3 cellular contexts compared by ENCODE assay signal in the genomic region with DNA sequence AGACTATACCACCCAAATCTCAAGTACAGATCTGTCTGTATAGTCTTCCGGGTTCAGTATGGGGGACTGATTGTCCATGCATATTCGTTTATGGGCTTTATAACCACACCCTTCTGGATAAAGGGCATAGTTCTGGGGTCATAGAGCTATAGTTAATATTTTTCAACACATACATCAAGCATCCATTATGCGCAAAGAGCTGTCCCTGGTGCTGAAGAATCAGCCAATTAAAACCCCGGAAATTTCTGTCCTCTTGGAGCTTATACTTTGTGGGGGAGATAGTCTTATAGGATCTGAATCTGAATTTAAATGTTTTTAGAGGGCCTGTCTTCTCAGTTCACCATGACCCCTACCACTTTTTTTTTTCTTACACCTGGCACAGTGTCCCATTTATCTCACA.
TF ChIP-seq lines count a peak whose summit lies in the region.

No MANE protein-coding gene starts in this region.

TF ChIP-seq in SK-N-SH, 30 proteins besides CTCF, POLR2A, EP300 and RAD21 (continued from another document):
- TF ChIP-seq, protein P1, sequence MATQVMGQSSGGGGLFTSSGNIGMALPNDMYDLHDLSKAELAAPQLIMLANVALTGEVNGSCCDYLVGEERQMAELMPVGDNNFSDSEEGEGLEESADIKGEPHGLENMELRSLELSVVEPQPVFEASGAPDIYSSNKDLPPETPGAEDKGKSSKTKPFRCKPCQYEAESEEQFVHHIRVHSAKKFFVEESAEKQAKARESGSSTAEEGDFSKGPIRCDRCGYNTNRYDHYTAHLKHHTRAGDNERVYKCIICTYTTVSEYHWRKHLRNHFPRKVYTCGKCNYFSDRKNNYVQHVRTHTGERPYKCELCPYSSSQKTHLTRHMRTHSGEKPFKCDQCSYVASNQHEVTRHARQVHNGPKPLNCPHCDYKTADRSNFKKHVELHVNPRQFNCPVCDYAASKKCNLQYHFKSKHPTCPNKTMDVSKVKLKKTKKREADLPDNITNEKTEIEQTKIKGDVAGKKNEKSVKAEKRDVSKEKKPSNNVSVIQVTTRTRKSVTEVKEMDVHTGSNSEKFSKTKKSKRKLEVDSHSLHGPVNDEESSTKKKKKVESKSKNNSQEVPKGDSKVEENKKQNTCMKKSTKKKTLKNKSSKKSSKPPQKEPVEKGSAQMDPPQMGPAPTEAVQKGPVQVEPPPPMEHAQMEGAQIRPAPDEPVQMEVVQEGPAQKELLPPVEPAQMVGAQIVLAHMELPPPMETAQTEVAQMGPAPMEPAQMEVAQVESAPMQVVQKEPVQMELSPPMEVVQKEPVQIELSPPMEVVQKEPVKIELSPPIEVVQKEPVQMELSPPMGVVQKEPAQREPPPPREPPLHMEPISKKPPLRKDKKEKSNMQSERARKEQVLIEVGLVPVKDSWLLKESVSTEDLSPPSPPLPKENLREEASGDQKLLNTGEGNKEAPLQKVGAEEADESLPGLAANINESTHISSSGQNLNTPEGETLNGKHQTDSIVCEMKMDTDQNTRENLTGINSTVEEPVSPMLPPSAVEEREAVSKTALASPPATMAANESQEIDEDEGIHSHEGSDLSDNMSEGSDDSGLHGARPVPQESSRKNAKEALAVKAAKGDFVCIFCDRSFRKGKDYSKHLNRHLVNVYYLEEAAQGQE (IDR thresholded peaks at IDR 0.05; ENCODE audit: low read depth, low read length): peak; percentile 69; the same call in 1 of the 2 replicates

TF ChIP-seq in SK-N-SH treated with all-trans-retinoic acid at 6 μM for 48 hours, 23 proteins besides CTCF, POLR2A, EP300 and RAD21 (continued from another document):
- TF ChIP-seq TCF4 (CRISPR knock-in tag; IDR thresholded peaks at IDR 0.05; ENCODE audit: borderline replicate concordance): no peak
- TF ChIP-seq ZNF565 (CRISPR knock-in tag; conservative IDR thresholded peaks at IDR 0.05; ENCODE audit: low read depth): no peak
- TF ChIP-seq GLIS3 (CRISPR knock-in tag; IDR thresholded peaks at IDR 0.05): no peak
- no peak for TF ChIP-seq ISL1 (CRISPR knock-in tag; IDR thresholded peaks at IDR 0.05)
- no peak for TF ChIP-seq ZC3H10 (CRISPR knock-in tag; IDR thresholded peaks at IDR 0.05)
- no peak for TF ChIP-seq ESRRG (CRISPR knock-in tag; IDR thresholded peaks at IDR 0.05)
- no peak for TF ChIP-seq OSR1 (CRISPR knock-in tag; IDR thresholded peaks at IDR 0.05)
- no peak for TF ChIP-seq PPARA (CRISPR knock-in tag; IDR thresholded peaks at IDR 0.05; ENCODE audit: borderline replicate concordance)
- no peak for TF ChIP-seq ZFP30 (CRISPR knock-in tag; IDR thresholded peaks at IDR 0.05)
- TF ChIP-seq, protein P2, sequence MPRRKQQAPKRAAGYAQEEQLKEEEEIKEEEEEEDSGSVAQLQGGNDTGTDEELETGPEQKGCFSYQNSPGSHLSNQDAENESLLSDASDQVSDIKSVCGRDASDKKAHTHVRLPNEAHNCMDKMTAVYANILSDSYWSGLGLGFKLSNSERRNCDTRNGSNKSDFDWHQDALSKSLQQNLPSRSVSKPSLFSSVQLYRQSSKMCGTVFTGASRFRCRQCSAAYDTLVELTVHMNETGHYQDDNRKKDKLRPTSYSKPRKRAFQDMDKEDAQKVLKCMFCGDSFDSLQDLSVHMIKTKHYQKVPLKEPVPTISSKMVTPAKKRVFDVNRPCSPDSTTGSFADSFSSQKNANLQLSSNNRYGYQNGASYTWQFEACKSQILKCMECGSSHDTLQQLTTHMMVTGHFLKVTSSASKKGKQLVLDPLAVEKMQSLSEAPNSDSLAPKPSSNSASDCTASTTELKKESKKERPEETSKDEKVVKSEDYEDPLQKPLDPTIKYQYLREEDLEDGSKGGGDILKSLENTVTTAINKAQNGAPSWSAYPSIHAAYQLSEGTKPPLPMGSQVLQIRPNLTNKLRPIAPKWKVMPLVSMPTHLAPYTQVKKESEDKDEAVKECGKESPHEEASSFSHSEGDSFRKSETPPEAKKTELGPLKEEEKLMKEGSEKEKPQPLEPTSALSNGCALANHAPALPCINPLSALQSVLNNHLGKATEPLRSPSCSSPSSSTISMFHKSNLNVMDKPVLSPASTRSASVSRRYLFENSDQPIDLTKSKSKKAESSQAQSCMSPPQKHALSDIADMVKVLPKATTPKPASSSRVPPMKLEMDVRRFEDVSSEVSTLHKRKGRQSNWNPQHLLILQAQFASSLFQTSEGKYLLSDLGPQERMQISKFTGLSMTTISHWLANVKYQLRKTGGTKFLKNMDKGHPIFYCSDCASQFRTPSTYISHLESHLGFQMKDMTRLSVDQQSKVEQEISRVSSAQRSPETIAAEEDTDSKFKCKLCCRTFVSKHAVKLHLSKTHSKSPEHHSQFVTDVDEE (CRISPR knock-in tag; IDR thresholded peaks at IDR 0.05): no peak
TF ChIP-seq in SK-N-SH treated with all-trans-retinoic acid at 6 μM for 48 hours: peak in this region for 0.

TF ChIP-seq in K562, 482 proteins besides CTCF, POLR2A, EP300 and RAD21 (continued from another document):
- TF ChIP-seq, protein P3, sequence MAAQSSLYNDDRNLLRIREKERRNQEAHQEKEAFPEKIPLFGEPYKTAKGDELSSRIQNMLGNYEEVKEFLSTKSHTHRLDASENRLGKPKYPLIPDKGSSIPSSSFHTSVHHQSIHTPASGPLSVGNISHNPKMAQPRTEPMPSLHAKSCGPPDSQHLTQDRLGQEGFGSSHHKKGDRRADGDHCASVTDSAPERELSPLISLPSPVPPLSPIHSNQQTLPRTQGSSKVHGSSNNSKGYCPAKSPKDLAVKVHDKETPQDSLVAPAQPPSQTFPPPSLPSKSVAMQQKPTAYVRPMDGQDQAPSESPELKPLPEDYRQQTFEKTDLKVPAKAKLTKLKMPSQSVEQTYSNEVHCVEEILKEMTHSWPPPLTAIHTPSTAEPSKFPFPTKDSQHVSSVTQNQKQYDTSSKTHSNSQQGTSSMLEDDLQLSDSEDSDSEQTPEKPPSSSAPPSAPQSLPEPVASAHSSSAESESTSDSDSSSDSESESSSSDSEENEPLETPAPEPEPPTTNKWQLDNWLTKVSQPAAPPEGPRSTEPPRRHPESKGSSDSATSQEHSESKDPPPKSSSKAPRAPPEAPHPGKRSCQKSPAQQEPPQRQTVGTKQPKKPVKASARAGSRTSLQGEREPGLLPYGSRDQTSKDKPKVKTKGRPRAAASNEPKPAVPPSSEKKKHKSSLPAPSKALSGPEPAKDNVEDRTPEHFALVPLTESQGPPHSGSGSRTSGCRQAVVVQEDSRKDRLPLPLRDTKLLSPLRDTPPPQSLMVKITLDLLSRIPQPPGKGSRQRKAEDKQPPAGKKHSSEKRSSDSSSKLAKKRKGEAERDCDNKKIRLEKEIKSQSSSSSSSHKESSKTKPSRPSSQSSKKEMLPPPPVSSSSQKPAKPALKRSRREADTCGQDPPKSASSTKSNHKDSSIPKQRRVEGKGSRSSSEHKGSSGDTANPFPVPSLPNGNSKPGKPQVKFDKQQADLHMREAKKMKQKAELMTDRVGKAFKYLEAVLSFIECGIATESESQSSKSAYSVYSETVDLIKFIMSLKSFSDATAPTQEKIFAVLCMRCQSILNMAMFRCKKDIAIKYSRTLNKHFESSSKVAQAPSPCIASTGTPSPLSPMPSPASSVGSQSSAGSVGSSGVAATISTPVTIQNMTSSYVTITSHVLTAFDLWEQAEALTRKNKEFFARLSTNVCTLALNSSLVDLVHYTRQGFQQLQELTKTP (IDR thresholded peaks at IDR 0.05; ENCODE audit: low read depth in 1 of 2, partially characterized antibody in 2 of 2): peak in 1 of 2 experiments; percentile 46
- TF ChIP-seq CREB1 (IDR thresholded peaks at IDR 0.05) (no peak), CREB1 (CRISPR knock-in tag; IDR thresholded peaks at IDR 0.05) (no peak), RBM25 (IDR thresholded peaks at IDR 0.05; ENCODE audit: low read depth, low read length, severe bottlenecking) (peak; percentile 30), STAT5B (CRISPR knock-in tag; IDR thresholded peaks at IDR 0.05) (no peak), RAD51 (IDR thresholded peaks at IDR 0.05; ENCODE audit: borderline replicate concordance, low read depth) (no peak), PML (IDR thresholded peaks at IDR 0.05; ENCODE audit: low read length) (no peak), KDM4B (IDR thresholded peaks at IDR 0.05; ENCODE audit: borderline replicate concordance in 2 of 2, low read depth in 1 of 2) (no peak), FOXK2 (conservative IDR thresholded peaks at IDR 0.05 in 1 of 2, IDR thresholded peaks at IDR 0.05 in 1 of 2; ENCODE audit: low read depth in 2 of 2) (no peak), MIER1 (IDR thresholded peaks at IDR 0.05; ENCODE audit: low read depth) (peak; percentile 87), EHMT2 (IDR thresholded peaks at IDR 0.05) (peak; percentile 95), YY1 (IDR thresholded peaks at IDR 0.05; ENCODE audit: borderline replicate concordance in 1 of 3, control insufficient read depth in 1 of 3, extremely low read depth in 1 of 3, insufficient read depth in 3 of 3, insufficient read length in 1 of 3, insufficient replicate concordance in 2 of 3, low read depth in 1 of 3, low read length in 2 of 3) (peak in 1 of 3 experiments; percentile 60), MEF2D (tag; conservative IDR thresholded peaks at IDR 0.05; ENCODE audit: low read depth) (no peak), MEF2A (IDR thresholded peaks at IDR 0.05; ENCODE audit: control insufficient read depth, low read depth, low read length) (no peak), NFATC3 (IDR thresholded peaks at IDR 0.05) (no peak), TCF7L2 (IDR thresholded peaks at IDR 0.05; ENCODE audit: low read depth, low read length) (no peak), MCM5 (IDR thresholded peaks at IDR 0.05; ENCODE audit: low read depth) (no peak), MAZ (CRISPR knock-in tag; conservative IDR thresholded peaks at IDR 0.05 in 1 of 2, IDR thresholded peaks at IDR 0.05 in 1 of 2) (0 out of 4 replicates have a peak, but pooled peaks of 1 of the 2 experiments have one; percentile 27)
- TF ChIP-seq, protein P1 (CRISPR knock-in tag; IDR thresholded peaks at IDR 0.05; ENCODE audit: low read depth): peak; percentile 85
- TF ChIP-seq, protein P4, sequence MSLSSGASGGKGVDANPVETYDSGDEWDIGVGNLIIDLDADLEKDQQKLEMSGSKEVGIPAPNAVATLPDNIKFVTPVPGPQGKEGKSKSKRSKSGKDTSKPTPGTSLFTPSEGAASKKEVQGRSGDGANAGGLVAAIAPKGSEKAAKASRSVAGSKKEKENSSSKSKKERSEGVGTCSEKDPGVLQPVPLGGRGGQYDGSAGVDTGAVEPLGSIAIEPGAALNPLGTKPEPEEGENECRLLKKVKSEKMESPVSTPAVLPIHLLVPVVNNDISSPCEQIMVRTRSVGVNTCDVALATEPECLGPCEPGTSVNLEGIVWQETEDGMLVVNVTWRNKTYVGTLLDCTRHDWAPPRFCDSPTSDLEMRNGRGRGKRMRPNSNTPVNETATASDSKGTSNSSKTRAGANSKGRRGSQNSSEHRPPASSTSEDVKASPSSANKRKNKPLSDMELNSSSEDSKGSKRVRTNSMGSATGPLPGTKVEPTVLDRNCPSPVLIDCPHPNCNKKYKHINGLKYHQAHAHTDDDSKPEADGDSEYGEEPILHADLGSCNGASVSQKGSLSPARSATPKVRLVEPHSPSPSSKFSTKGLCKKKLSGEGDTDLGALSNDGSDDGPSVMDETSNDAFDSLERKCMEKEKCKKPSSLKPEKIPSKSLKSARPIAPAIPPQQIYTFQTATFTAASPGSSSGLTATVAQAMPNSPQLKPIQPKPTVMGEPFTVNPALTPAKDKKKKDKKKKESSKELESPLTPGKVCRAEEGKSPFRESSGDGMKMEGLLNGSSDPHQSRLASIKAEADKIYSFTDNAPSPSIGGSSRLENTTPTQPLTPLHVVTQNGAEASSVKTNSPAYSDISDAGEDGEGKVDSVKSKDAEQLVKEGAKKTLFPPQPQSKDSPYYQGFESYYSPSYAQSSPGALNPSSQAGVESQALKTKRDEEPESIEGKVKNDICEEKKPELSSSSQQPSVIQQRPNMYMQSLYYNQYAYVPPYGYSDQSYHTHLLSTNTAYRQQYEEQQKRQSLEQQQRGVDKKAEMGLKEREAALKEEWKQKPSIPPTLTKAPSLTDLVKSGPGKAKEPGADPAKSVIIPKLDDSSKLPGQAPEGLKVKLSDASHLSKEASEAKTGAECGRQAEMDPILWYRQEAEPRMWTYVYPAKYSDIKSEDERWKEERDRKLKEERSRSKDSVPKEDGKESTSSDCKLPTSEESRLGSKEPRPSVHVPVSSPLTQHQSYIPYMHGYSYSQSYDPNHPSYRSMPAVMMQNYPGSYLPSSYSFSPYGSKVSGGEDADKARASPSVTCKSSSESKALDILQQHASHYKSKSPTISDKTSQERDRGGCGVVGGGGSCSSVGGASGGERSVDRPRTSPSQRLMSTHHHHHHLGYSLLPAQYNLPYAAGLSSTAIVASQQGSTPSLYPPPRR (CRISPR knock-in tag; IDR thresholded peaks at IDR 0.05; ENCODE audit: borderline replicate concordance): no peak
TF ChIP-seq in K562: peak in this region for 7.
